ENCODE assay signal across 10 cellular contexts in the genomic region with DNA sequence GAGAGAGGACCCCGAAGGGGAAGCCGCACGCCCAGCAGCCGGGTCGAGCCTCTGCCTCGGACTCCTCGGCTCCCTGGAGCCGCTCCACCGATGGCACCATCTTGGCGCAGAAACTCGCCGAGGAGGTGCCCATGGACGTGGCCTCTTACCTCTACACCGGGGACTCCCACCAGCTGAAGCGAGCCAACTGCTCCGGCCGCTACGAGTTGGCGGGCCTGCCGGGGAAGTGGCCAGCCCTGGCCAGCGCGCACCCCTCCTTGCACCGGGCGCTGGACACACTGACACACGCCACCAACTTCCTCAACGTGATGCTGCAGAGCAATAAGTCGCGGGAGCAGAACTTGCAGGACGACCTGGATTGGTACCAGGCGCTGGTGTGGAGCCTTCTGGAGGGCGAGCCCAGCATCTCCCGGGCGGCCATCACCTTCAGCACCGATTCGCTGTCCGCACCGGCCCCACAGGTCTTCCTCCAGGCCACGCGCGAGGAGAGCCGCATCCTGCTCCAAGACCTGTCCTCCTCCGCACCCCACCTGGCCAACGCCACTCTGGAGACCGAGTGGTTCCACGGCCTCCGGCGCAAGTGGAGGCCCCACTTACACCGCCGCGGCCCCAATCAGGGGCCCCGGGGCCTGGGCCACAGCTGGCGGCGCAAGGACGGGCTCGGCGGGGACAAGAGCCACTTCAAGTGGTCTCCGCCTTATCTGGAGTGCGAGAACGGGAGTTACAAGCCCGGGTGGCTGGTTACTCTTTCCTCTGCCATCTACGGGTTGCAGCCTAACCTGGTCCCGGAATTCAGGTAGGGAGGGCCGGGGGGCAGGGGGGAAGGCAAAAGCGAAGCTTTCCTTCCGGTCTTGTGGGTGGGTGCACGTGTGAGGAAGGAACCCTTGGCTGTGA. TPM values are rescaled to one million over a fixed set of nuclear protein-coding genes. Genes with fewer than 3 reads are reported as not detected.
DNase-seq lines count a peak whose midpoint lies in the region; ATAC-seq and TF ChIP-seq lines count a peak whose summit lies in the region.
"Had no signal": no experiment of that assay in that cellular context is flagged by ENCODE, and none has a peak within 500 bp of the region (broad histone marks: within the 10 kb centered on the region; RNA-seq: fewer than 3 reads in every experiment).

No MANE protein-coding gene starts in this region.

- ATAC-seq in GM19467 (IDR thresholded peaks at IDR 0.05; ENCODE audit: unreplicated experiment) = no peak
- ATAC-seq in GM18505 (IDR thresholded peaks at IDR 0.05; ENCODE audit: unreplicated experiment) = no peak

- H3K9me3 ChIP-seq in mesodermal cell (ENCODE audit: control insufficient read depth, low read length) = no peaks in the 10 kb centered on the region

- no peak for TF ChIP-seq POLR2A in GM18505 (IDR thresholded peaks at IDR 0.05; ENCODE audit: borderline replicate concordance, extremely low read depth, insufficient read depth, insufficient read length)

- H3K27ac ChIP-seq in mesodermal cell (ENCODE audit: low read depth, low read length, severe bottlenecking) = no peak overlapping the region

- 1 to 2% methylated on average over 56 to 61 of the region's 66 CpGs for WGBS in mesodermal cell (ENCODE audit: insufficient coverage in 2 of 2), 2 experiments

- peak overlapping the region; percentile 50 for H3K4me3 ChIP-seq in mesodermal cell (ENCODE audit: extremely low read depth, insufficient read depth, low read length, poor library complexity, severe bottlenecking)

- DNase-seq in C1 segment of cervical spinal cord (lab: John Stamatoyannopoulos, UW) (peak in 8 of 14 donors; percentile 16 to 64 (median 46)), HK-2 (ENCODE audit: unreplicated experiment) (peak; percentile 4), cerebellum (ENCODE audit: low spot score) (peak; percentile 26), germinal center (ENCODE audit: low spot score) (no peak)
- DNase-seq in activated naive CD4-positive, alpha-beta T cell (lab: John Stamatoyannopoulos, UW) = no peak
- DNase-seq: IMR-90 had no signal

- no peaks in the 10 kb centered on the region for H3K36me3 ChIP-seq in mesodermal cell (ENCODE audit: control insufficient read depth, insufficient read depth, low read length)

- peaks cover 10% of the 10 kb centered on the region for H3K4me1 ChIP-seq in mesodermal cell (ENCODE audit: control insufficient read depth, insufficient read depth, low read length, poor library complexity, severe bottlenecking)

RNA-seq across cellular contexts. Expression of gene GPR158, which starts 1.0 kb away (rescaled TPM):
- 8.8 TPM for total RNA-seq in cerebellum
- polyA plus RNA-seq in mesodermal cell (2013, experiment 1 of 2) = 0.18 TPM
- 0.05 TPM for polyA plus RNA-seq in mesodermal cell (2013, experiment 2 of 2)
- total RNA-seq: activated naive CD4-positive, alpha-beta T cell treated with anti-CD3 and anti-CD28 coated beads, Interleukin-2, amount 50 U/mL, for 72 hours; IMR-90 had no signal
- polyA plus RNA-seq: IMR-90 had no signal

Comparison
In these comparisons a context has a peak if more than half of its experiments do, and no peak if none do; other contexts are left out.
1. DNase-seq: peak in C1 segment of cervical spinal cord (8 of 14), HK-2 (single experiment) and cerebellum (single experiment); none in germinal center (single experiment) and activated naive CD4-positive, alpha-beta T cell (0 of 4).